8 cellular contexts compared by ENCODE assay signal in genomic region chr9:111524731-111525055, GRCh38. TPM values are rescaled to one million over a fixed set of nuclear protein-coding genes. Genes with fewer than 3 reads are reported as not detected.
DNase-seq lines count a peak whose midpoint lies in the region; ATAC-seq and TF ChIP-seq lines count a peak whose summit lies in the region.

No MANE protein-coding gene starts in this region.

- H3K9me3 Mint-ChIP-seq in activated naive CD4-positive, alpha-beta T cell treated with anti-CD3 and anti-CD28 coated beads, Interleukin-2, amount 10 ng/mL, durations not matched to agents 7 days and 5 days = no peaks in the 10 kb centered on the region
- no peaks in the 10 kb centered on the region for H3K9me3 Mint-ChIP-seq in mesothelial cell of epicardium

- H3K36me3 ChIP-seq in mammary epithelial cell (ENCODE audit: insufficient read depth, low read length) (no peaks in the 10 kb centered on the region), upper lobe of right lung (no peaks in the 10 kb centered on the region)

- H3K27ac ChIP-seq in mammary epithelial cell (ENCODE audit: insufficient read depth, low read depth, low read length) (no peak overlapping the region), upper lobe of right lung (no peak overlapping the region)

- peaks cover 7% of the 10 kb centered on the region for H3K36me3 Mint-ChIP-seq in activated naive CD4-positive, alpha-beta T cell treated with anti-CD3 and anti-CD28 coated beads, Interleukin-2, amount 10 ng/mL, durations not matched to agents 7 days and 5 days
- no peaks in the 10 kb centered on the region for H3K36me3 Mint-ChIP-seq in mesothelial cell of epicardium

- no TSS peak for BruUV-seq in mammary epithelial cell (replicated peaks; lab: Mats Ljungman, UMichigan)

- intact Hi-C loops in mammary epithelial cell (cut with micrococcal nuclease) (loop anchor here (1.0 kb wide), 1 partner anchor 40 kb away; the partner anchor contains the start of gene ECPAS), upper lobe of right lung (cut with DNase I) (no loop called here)

- H3K9ac ChIP-seq in mammary epithelial cell (ENCODE audit: insufficient read depth, low read length) = no peak overlapping the region

- TF ChIP-seq CTCF in mammary epithelial cell (conservative IDR thresholded peaks at IDR 0.05 in 1 of 2, IDR thresholded peaks at IDR 0.05 in 1 of 2; ENCODE audit: extremely low read depth in 1 of 2, insufficient read depth in 1 of 2, low read depth in 1 of 2, low read length in 2 of 2) (no peak), mesothelial cell of epicardium (IDR thresholded peaks at IDR 0.05; ENCODE audit: unreplicated experiment) (no peak), upper lobe of right lung (IDR thresholded peaks at IDR 0.05) (no peak)

- H2AFZ ChIP-seq in mammary epithelial cell (ENCODE audit: low read depth, low read length) = peak overlapping the region; percentile 97

- no peaks in the 10 kb centered on the region for H3K79me2 ChIP-seq in mammary epithelial cell (ENCODE audit: insufficient read depth, low read length)

- peaks cover 5% of the 10 kb centered on the region for H3K27me3 Mint-ChIP-seq in activated naive CD4-positive, alpha-beta T cell treated with anti-CD3 and anti-CD28 coated beads, Interleukin-2, amount 10 ng/mL, durations not matched to agents 7 days and 5 days
- peaks cover 9% of the 10 kb centered on the region for H3K27me3 Mint-ChIP-seq in mesothelial cell of epicardium (ENCODE audit: low read depth)

- CTCF ChIA-PET in activated naive CD4-positive, alpha-beta T cell treated with anti-CD3 and anti-CD28 coated beads, Interleukin-2, amount 10 ng/mL, durations not matched to agents 7 days and 5 days (lab: Charles Lee) = no interaction called here
- CTCF ChIA-PET in mammary epithelial cell (lab: Charles Lee; ENCODE audit: low non-redundant PET) = no interaction called here

- H3K4me3 ChIP-seq in mammary epithelial cell (replicated peaks in 1 of 3; ENCODE audit: insufficient read depth in 1 of 3, low read depth in 2 of 3, low read length in 3 of 3) (peak overlapping the region; percentile 55 to 71 (median 68)), upper lobe of right lung (peak overlapping the region; percentile 88)

- dilution Hi-C loops in mammary epithelial cell (cut with HindIII; ENCODE audit: low sequenced_read_pairs) = no loop called here

- DNase-seq in activated naive CD4-positive, alpha-beta T cell treated with anti-CD3 and anti-CD28 coated beads, Interleukin-2, amount 10 ng/mL, durations not matched to agents 7 days and 5 days = no peak
- no peak for DNase-seq in activated naive CD4-positive, alpha-beta T cell treated with Interleukin-2 at 50 U/mL for 16 hours
- DNase-seq in mammary epithelial cell (no peak), mesothelial cell of epicardium (ENCODE audit: low spot score in 2 of 2, unreplicated experiment in 2 of 2) (no peak), upper lobe of right lung (no peak), NCI-H774 (lab: John Stamatoyannopoulos, UW) (no peak), HuH-7.5 (ENCODE audit: low spot score) (no peak)

- no peaks in the 10 kb centered on the region for H4K20me1 ChIP-seq in mammary epithelial cell (ENCODE audit: insufficient read depth, low read length)

- in situ Hi-C loops in mammary epithelial cell (cut with MboI; ENCODE audit: low sequenced_read_pairs in 2 of 2) = no loop called here

- 38% methylated on average over 7 of the region's 7 CpGs for whole genome bisulfite sequencing in mammary epithelial cell (ENCODE audit: low coverage, missing lambda C conversion rate)

- H3K4me3 Mint-ChIP-seq in activated naive CD4-positive, alpha-beta T cell treated with anti-CD3 and anti-CD28 coated beads, Interleukin-2, amount 10 ng/mL, durations not matched to agents 7 days and 5 days = peak overlapping the region; percentile 83
- peak overlapping the region; percentile 89 for H3K4me3 Mint-ChIP-seq in mesothelial cell of epicardium

- H3K9me3 ChIP-seq in mammary epithelial cell (replicated peaks; ENCODE audit: insufficient read depth, low read length) = no peaks in the 10 kb centered on the region
- H3K9me3 ChIP-seq in upper lobe of right lung = no peaks in the 10 kb centered on the region

- peaks cover 8% of the 10 kb centered on the region for H3K4me1 ChIP-seq in mammary epithelial cell (ENCODE audit: insufficient read depth, low read length)
- peaks cover 6% of the 10 kb centered on the region for H3K4me1 ChIP-seq in upper lobe of right lung

- ATAC-seq in upper lobe of right lung (no peak), GM18520 (IDR thresholded peaks at IDR 0.05; ENCODE audit: unreplicated experiment) (no peak)

- H3K4me1 Mint-ChIP-seq in activated naive CD4-positive, alpha-beta T cell treated with anti-CD3 and anti-CD28 coated beads, Interleukin-2, amount 10 ng/mL, durations not matched to agents 7 days and 5 days = peaks cover 21% of the 10 kb centered on the region
- peaks cover 11% of the 10 kb centered on the region for H3K4me1 Mint-ChIP-seq in mesothelial cell of epicardium

- peak overlapping the region; percentile 97 for H3K4me2 ChIP-seq in mammary epithelial cell (ENCODE audit: insufficient read depth, low read depth, low read length)

- no peaks in the 10 kb centered on the region for H3K27me3 ChIP-seq in mammary epithelial cell (ENCODE audit: insufficient read depth, low read length)
- H3K27me3 ChIP-seq in upper lobe of right lung = no peaks in the 10 kb centered on the region

- no peak overlapping the region for H3K27ac Mint-ChIP-seq in activated naive CD4-positive, alpha-beta T cell treated with anti-CD3 and anti-CD28 coated beads, Interleukin-2, amount 10 ng/mL, durations not matched to agents 7 days and 5 days
- H3K27ac Mint-ChIP-seq in mesothelial cell of epicardium = no peak overlapping the region

RNA-seq across cellular contexts. Expression of gene ZNF483, which starts 0.3 kb away (rescaled TPM):
- 1 to 10 TPM; 2.1 to 5.7 TPM for total RNA-seq in mammary epithelial cell
- polyA plus RNA-seq in mammary epithelial cell = 0.58 TPM
- polyA minus RNA-seq in mammary epithelial cell = 7.5 TPM
- total RNA-seq in mesothelial cell of epicardium = 12.2 to 13.0 TPM (median 12.6 TPM) in 3 replicates
- 8.7 TPM for total RNA-seq in upper lobe of right lung

RNA-seq across cellular contexts. Expression of gene ECPAS, which starts 40.5 kb away (rescaled TPM):
- total RNA-seq in mammary epithelial cell = 10 to 100 TPM; 87.2 to 96.3 TPM
- polyA plus RNA-seq in mammary epithelial cell = 26.1 TPM
- polyA minus RNA-seq in mammary epithelial cell = 186 TPM
- 84.7 to 95.1 TPM (median 92.6 TPM) in 3 replicates for total RNA-seq in mesothelial cell of epicardium
- 84.9 TPM for total RNA-seq in upper lobe of right lung
